ENCODE assay signal across 8 cellular contexts in the genomic region with DNA sequence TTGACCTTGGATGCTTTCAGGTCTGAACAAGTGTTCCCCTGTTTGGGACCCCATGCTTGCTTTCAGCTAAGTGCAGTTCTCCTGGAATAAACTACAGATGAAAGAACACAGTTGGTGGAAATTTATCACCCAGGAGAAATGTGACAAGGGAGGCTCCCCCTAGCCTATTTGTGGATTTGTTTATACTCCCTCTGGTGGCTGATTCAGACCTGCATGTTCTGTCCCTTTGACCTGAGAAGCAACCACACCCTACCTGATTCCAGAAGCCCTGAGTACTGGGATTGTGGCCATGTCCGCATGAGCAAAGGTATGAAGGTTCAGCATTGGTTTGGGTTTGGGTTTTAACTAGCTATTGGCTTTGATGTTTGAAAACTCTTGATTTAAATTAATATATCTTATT.
DNase-seq lines count a peak whose midpoint lies in the region; ATAC-seq and TF ChIP-seq lines count a peak whose summit lies in the region.

No MANE protein-coding gene starts in this region.

- no peak overlapping the region for H3K4me3 Mint-ChIP-seq in activated T-cell treated with anti-CD3 and anti-CD28 coated beads, Interleukin-2, amount 50 U/mL, for 72 hours
- no peak overlapping the region for H3K4me3 Mint-ChIP-seq in activated T-cell treated with anti-CD3 and anti-CD28 coated beads, Interleukin-2, amount 50 U/mL, for 24 hours

- H3K4me1 Mint-ChIP-seq in activated T-cell treated with anti-CD3 and anti-CD28 coated beads, Interleukin-2, amount 50 U/mL, for 72 hours (ENCODE audit: low read depth): peaks cover 29% of the 10 kb centered on the region
- peaks cover 26% of the 10 kb centered on the region for H3K4me1 Mint-ChIP-seq in activated T-cell treated with anti-CD3 and anti-CD28 coated beads, Interleukin-2, amount 50 U/mL, for 24 hours (ENCODE audit: low read depth)

- ATAC-seq in activated T-cell treated with anti-CD3 and anti-CD28 coated beads, Interleukin-2, amount 50 U/mL, for 72 hours (replicated peaks in 1 of 2): peak; percentile 35 to 45
- peak; percentile 64 for ATAC-seq in body of pancreas
- peak in 1 of 2 donors; percentile 62 for ATAC-seq in lower lobe of right lung
- ATAC-seq in GM21367 (IDR thresholded peaks at IDR 0.05; ENCODE audit: unreplicated experiment): no peak

- peaks cover 0 to 5% of the 10 kb centered on the region in 2 donors for H3K9me3 Mint-ChIP-seq in activated T-cell treated with anti-CD3 and anti-CD28 coated beads, Interleukin-2, amount 50 U/mL, for 72 hours
- no peaks in the 10 kb centered on the region for H3K9me3 Mint-ChIP-seq in activated T-cell treated with anti-CD3 and anti-CD28 coated beads, Interleukin-2, amount 50 U/mL, for 24 hours

- TF ChIP-seq POLR2A in body of pancreas (IDR thresholded peaks at IDR 0.05): no peak

- H3K36me3 ChIP-seq in body of pancreas (replicated peaks in 1 of 2; ENCODE audit: insufficient read depth in 1 of 2, low read depth in 2 of 2) (no peaks in the 10 kb centered on the region), lower lobe of right lung (no peaks in the 10 kb centered on the region)

- peak in 1 of 2 donors; percentile 15 for DNase-seq in activated T-cell treated with anti-CD3 and anti-CD28 coated beads, Interleukin-2, amount 50 U/mL, for 72 hours
- DNase-seq in activated T-cell treated with anti-CD3 and anti-CD28 coated beads, Interleukin-2, amount 50 U/mL, for 24 hours: no peak
- DNase-seq in NCI-H1694 (lab: John Stamatoyannopoulos, UW) (peak; percentile 65), body of pancreas (peak; percentile 26 to 53 (median 39)), lower lobe of right lung (no peak), UCSD-AML1 (lab: John Stamatoyannopoulos, UW; ENCODE audit: unreplicated experiment) (no peak), SHP77 treated with DMSO at 0.1 percent for 48 hours (lab: John Stamatoyannopoulos, UW) (no peak)

- H3K27ac ChIP-seq in body of pancreas (no peak overlapping the region), lower lobe of right lung (no peak overlapping the region)

- H3K36me3 Mint-ChIP-seq in activated T-cell treated with anti-CD3 and anti-CD28 coated beads, Interleukin-2, amount 50 U/mL, for 72 hours (ENCODE audit: insufficient read depth in 2 of 2): peaks cover 0 to 1% of the 10 kb centered on the region in 2 donors
- H3K36me3 Mint-ChIP-seq in activated T-cell treated with anti-CD3 and anti-CD28 coated beads, Interleukin-2, amount 50 U/mL, for 24 hours (ENCODE audit: low read depth): no peaks in the 10 kb centered on the region

- H3K4me3 ChIP-seq in body of pancreas (no peak overlapping the region), lower lobe of right lung (no peak overlapping the region)

- H3K27me3 Mint-ChIP-seq in activated T-cell treated with anti-CD3 and anti-CD28 coated beads, Interleukin-2, amount 50 U/mL, for 72 hours (ENCODE audit: low read depth): peaks cover 8% of the 10 kb centered on the region
- H3K27me3 Mint-ChIP-seq in activated T-cell treated with anti-CD3 and anti-CD28 coated beads, Interleukin-2, amount 50 U/mL, for 24 hours: peaks cover 28% of the 10 kb centered on the region

- intact Hi-C loops in body of pancreas (cut with DNase I): no loop called here
- intact Hi-C loops in lower lobe of right lung (cut with DNase I): no loop called here

- WGBS in body of pancreas, 2 donors: 11 to 83% methylated on average over 1 of the region's 1 CpG

- TF ChIP-seq CTCF in body of pancreas (IDR thresholded peaks at IDR 0.05) (peak; percentile 19 to 67 (median 59)), lower lobe of right lung (IDR thresholded peaks at IDR 0.05) (peak; percentile 46)

- H3K9me3 ChIP-seq in body of pancreas: no peaks in the 10 kb centered on the region
- no peaks in the 10 kb centered on the region for H3K9me3 ChIP-seq in lower lobe of right lung

- H3K4me1 ChIP-seq in body of pancreas: no peaks in the 10 kb centered on the region
- no peaks in the 10 kb centered on the region for H3K4me1 ChIP-seq in lower lobe of right lung

- H3K27me3 ChIP-seq in body of pancreas (no peaks in the 10 kb centered on the region), lower lobe of right lung (ENCODE audit: low read depth) (no peaks in the 10 kb centered on the region)

- H3K27ac Mint-ChIP-seq in activated T-cell treated with anti-CD3 and anti-CD28 coated beads, Interleukin-2, amount 50 U/mL, for 72 hours: no peak overlapping the region
- H3K27ac Mint-ChIP-seq in activated T-cell treated with anti-CD3 and anti-CD28 coated beads, Interleukin-2, amount 50 U/mL, for 24 hours: no peak overlapping the region

Comparison
In these comparisons a context has a peak if more than half of its experiments do, and no peak if none do; other contexts are left out.
1. DNase-seq: peak in NCI-H1694 (single experiment) and body of pancreas (4 of 4); none in activated T-cell treated with anti-CD3 and anti-CD28 coated beads, Interleukin-2, amount 50 U/mL, for 24 hours (single experiment), lower lobe of right lung (single experiment), UCSD-AML1 (single experiment) and SHP77 treated with DMSO at 0.1 percent for 48 hours (single experiment).